Comparison of ENCODE assay signal across 1 cellular context in the genomic region with DNA sequence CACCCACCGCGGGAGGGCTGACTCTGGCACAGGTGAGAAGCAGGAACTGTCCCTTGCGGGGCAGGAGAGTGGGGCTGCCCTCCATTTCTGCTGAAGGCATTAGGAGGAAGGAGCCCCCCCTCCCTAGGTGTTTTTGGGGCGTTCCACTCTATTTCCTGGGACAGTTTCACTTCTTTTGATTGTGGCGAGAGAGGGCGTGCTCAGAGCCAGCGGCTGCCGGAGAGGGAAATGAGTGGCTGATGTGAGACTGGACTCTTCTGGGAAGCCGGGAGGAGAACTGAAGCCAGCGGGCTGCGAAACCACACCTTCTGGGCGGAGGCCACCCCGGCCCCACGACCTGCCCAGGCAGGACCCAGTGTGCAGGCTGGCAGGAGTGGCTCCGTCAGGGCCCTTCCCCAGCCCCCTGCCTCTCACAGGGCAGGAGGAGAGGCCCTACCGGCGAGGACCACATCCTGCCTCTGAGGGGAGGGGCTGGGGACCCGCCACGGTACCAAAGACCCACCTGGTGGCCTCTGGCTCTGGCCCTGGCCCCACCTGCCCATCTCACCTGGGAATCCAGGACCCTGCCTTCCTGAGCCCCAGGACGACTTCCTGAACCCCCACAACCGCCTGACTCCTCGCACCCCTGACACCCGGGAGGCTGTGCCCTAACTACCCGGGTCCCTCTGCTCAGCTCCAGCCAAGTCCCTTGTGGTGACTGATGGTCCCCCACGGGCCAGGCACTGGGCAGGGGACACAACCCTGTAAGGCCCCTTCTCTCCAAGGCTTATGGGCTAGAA.
TF ChIP-seq lines count a peak whose summit lies in the region.

No MANE protein-coding gene starts in this region.

TF ChIP-seq in endothelial cell of umbilical vein, 7 proteins besides CTCF, POLR2A, EP300 and RAD21:
- TF ChIP-seq FOS (IDR thresholded peaks at IDR 0.05; ENCODE audit: borderline replicate concordance, insufficient read depth, low read length) (no peak), EZH2 (IDR thresholded peaks at IDR 0.05; ENCODE audit: borderline replicate concordance, low read depth, low read length, severe bottlenecking) (no peak), GATA2 (IDR thresholded peaks at IDR 0.05; ENCODE audit: insufficient read depth, insufficient read length, low read depth, low read length) (no peak), JUN (IDR thresholded peaks at IDR 0.05; ENCODE audit: borderline replicate concordance, insufficient read depth, insufficient read length, low read depth) (no peak), POLR2AphosphoS5 (IDR thresholded peaks at IDR 0.05; ENCODE audit: insufficient read depth, low read depth, low read length) (no peak), MYC (IDR thresholded peaks at IDR 0.05; ENCODE audit: low read depth, low read length) (no peak)
- TF ChIP-seq, protein P1, sequence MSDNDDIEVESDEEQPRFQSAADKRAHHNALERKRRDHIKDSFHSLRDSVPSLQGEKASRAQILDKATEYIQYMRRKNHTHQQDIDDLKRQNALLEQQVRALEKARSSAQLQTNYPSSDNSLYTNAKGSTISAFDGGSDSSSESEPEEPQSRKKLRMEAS (IDR thresholded peaks at IDR 0.05; ENCODE audit: insufficient read depth, insufficient read length): no peak
